In genomic region chr12:18375583-18375982, GRCh38 we compare ENCODE assay signal across 9 cellular contexts.
"Had no signal": no experiment of that assay in that cellular context is flagged by ENCODE, and none has a peak within 500 bp of the region (broad histone marks: within the 10 kb centered on the region; RNA-seq: fewer than 3 reads in every experiment).

No MANE protein-coding gene starts in this region.

- H3K4me1 Mint-ChIP-seq: GM23338, H9 had no signal

- ATAC-seq: GM23338, HCT116 had no signal

- H3K27ac ChIP-seq: GM23248 had no signal

- H3K27ac Mint-ChIP-seq: GM23338, H9, HFFc6 had no signal

- H3K9me3 ChIP-seq: HAP-1 had no signal

- H3K4me1 ChIP-seq: HAP-1 had no signal

- DNase-seq: GOT3, H7, H9, HCEC 1CT, HFFc6 had no signal

- H3K36me3 ChIP-seq: HAP-1 had no signal

- H3K4me3 Mint-ChIP-seq: GM23338, H9, HFFc6 had no signal

- H3K4me3 ChIP-seq: GM23248, GM23338, HAP-1 had no signal
